In genomic region chrX:44253573-44253942, GRCh38 we compare ENCODE assay signal across 8 cellular contexts.
DNase-seq lines count a peak whose midpoint lies in the region; ATAC-seq, FAIRE-seq and TF ChIP-seq lines count a peak whose summit lies in the region.

No MANE protein-coding gene starts in this region.

- no peak for FAIRE-seq in GM12878 (lab: Jason Lieb, UNC)

- peaks cover 21% of the 10 kb centered on the region for H3K4me1 Mint-ChIP-seq in activated CD4-positive, alpha-beta T cell treated with anti-CD3 and anti-CD28 coated beads, Interleukin-2, amount 10 ng/mL, durations not matched to agents 24 days and 14 days

- POLR2A ChIA-PET in GM12878 (lab: Charles Lee): interaction anchor here (0.8 kb wide), 1 partner anchor 11 kb away, joined by 6 read pairs; no protein-coding TSS in a partner anchor

- in situ Hi-C loops in GM12878 (cut with MboI): no loop called here

- TF ChIP-seq RAD21 in GM12878 (IDR thresholded peaks at IDR 0.05; ENCODE audit: insufficient read depth, low read depth, low read length): no peak

- peaks cover 19% of the 10 kb centered on the region for H3K36me3 Mint-ChIP-seq in activated CD4-positive, alpha-beta T cell treated with anti-CD3 and anti-CD28 coated beads, Interleukin-2, amount 10 ng/mL, durations not matched to agents 24 days and 14 days (ENCODE audit: low read depth)

- ATAC-seq in HG03064 (IDR thresholded peaks at IDR 0.05; ENCODE audit: low read depth, unreplicated experiment) (peak; percentile 15), GM12878 (peak; percentile 31)

- no TSS peak for BruUV-seq in GM12878 (replicated peaks; lab: Mats Ljungman, UMichigan)

- peaks cover 11% of the 10 kb centered on the region for H3K9me3 Mint-ChIP-seq in activated CD4-positive, alpha-beta T cell treated with anti-CD3 and anti-CD28 coated beads, Interleukin-2, amount 10 ng/mL, durations not matched to agents 24 days and 14 days

- H4K20me1 ChIP-seq in GM12878 (ENCODE audit: control insufficient read depth, insufficient read depth) (no peaks in the 10 kb centered on the region), smooth muscle cell (ENCODE audit: low read depth) (no peaks in the 10 kb centered on the region)

- no peaks in the 10 kb centered on the region for H3F3A ChIP-seq in smooth muscle cell (ENCODE audit: low read depth)

- TF ChIP-seq POLR2A in GM12878 (IDR thresholded peaks at IDR 0.05; ENCODE audit: low read depth, low read length): no peak

- H3K4me1 ChIP-seq in GM12878 (ENCODE audit: control insufficient read depth, insufficient read depth, low read length) (no peaks in the 10 kb centered on the region), smooth muscle cell (ENCODE audit: low read depth) (no peaks in the 10 kb centered on the region)

- 2% methylated on average over 4 of the region's 4 CpGs for WGBS in GM12878 (ENCODE audit: insufficient coverage, insufficient replicate concordance, low lambda C conversion rate, missing lambda C conversion rate)
- WGBS in smooth muscle cell (ENCODE audit: low lambda C conversion rate): 68% methylated on average over 4 of the region's 4 CpGs

- H3K36me3 ChIP-seq in GM12878 (ENCODE audit: control insufficient read depth in 2 of 2, insufficient read depth in 2 of 2, low read length in 1 of 2) (no peaks in the 10 kb centered on the region), smooth muscle cell (ENCODE audit: low read depth) (no peaks in the 10 kb centered on the region)

- H3K27me3 ChIP-seq in GM12878 (replicated peaks in 1 of 2; ENCODE audit: control insufficient read depth in 2 of 2, insufficient read depth in 2 of 2, low read length in 1 of 2): no peaks in the 10 kb centered on the region
- H3K27me3 ChIP-seq in smooth muscle cell (ENCODE audit: low read depth): no peaks in the 10 kb centered on the region

- CTCF ChIA-PET in GM12878 (lab: Yijun Ruan, JAX): interaction anchor here (0.6 to 2.8 kb wide), 3 partner anchors 10 to 934 kb away, joined by 3 to 26 read pairs (median 8); no protein-coding TSS in a partner anchor

- TF ChIP-seq CTCF in GM12878 (IDR thresholded peaks at IDR 0.05 in 2 of 3, conservative IDR thresholded peaks at IDR 0.05 in 1 of 3; ENCODE audit: control insufficient read depth in 2 of 3, extremely low read depth in 1 of 3, insufficient read depth in 1 of 3, low read depth in 3 of 3, low read length in 3 of 3) (no peak), smooth muscle cell (IDR thresholded peaks at IDR 0.05; ENCODE audit: borderline replicate concordance, insufficient read depth, poor library complexity, severe bottlenecking) (no peak)

- peak overlapping the region; percentile 41 for H3K4me3 Mint-ChIP-seq in activated CD4-positive, alpha-beta T cell treated with anti-CD3 and anti-CD28 coated beads, Interleukin-2, amount 10 ng/mL, durations not matched to agents 24 days and 14 days

- no peak for DNase-seq in activated CD4-positive, alpha-beta T cell treated with anti-CD3 and anti-CD28 coated beads, Interleukin-2, amount 10 ng/mL, durations not matched to agents 24 days and 14 days
- no peak for DNase-seq in activated CD4-positive, alpha-beta T cell treated with anti-CD3 and anti-CD28 coated beads, Interleukin-2, amount 50 U/mL, for 4 hours
- no peak for DNase-seq in GM12878 (ENCODE audit: low read depth, low spot score)
- peak; percentile 0 for DNase-seq in smooth muscle cell (lab: John Stamatoyannopoulos, UW; ENCODE audit: unreplicated experiment)
- DNase-seq in islet precursor cell: no peak
- DNase-seq in NCI-H510A (lab: John Stamatoyannopoulos, UW): no peak
- DNase-seq in posterior vena cava (ENCODE audit: low spot score): no peak

- H2AFZ ChIP-seq in GM12878 (ENCODE audit: control insufficient read depth, low read depth, low read length) (peak overlapping the region; percentile 54), smooth muscle cell (ENCODE audit: low read depth) (peak overlapping the region; percentile 21)

- no peak overlapping the region for H3K4me3 ChIP-seq in GM12878
- no peak overlapping the region for H3K4me3 ChIP-seq in smooth muscle cell

- SMC1A ChIA-PET in GM12878 (lab: Charles Lee; ENCODE audit: uncharacterized antibody, unreplicated experiment): interaction anchor here (0.7 to 3.0 kb wide), 5 partner anchors 10 to 41 kb away, joined by 3 to 20 read pairs (median 4); no protein-coding TSS in a partner anchor

- no peak for TF ChIP-seq EP300 in GM12878 (IDR thresholded peaks at IDR 0.05; ENCODE audit: borderline replicate concordance in 1 of 2, control insufficient read depth in 1 of 2, low read depth in 2 of 2, low read length in 2 of 2)

- intact Hi-C loops in activated CD4-positive, alpha-beta T cell treated with anti-CD3 and anti-CD28 coated beads, Interleukin-2, amount 10 ng/mL, durations not matched to agents 24 days and 14 days (cut with micrococcal nuclease): no loop called here
- intact Hi-C loops in GM12878 (cut with micrococcal nuclease; ENCODE audit: unreplicated experiment) (no loop called here), posterior vena cava (cut with DNase I) (no loop called here)

- RAD21 ChIA-PET in GM12878 (lab: Charles Lee; ENCODE audit: unreplicated experiment): interaction anchor here (0.6 to 1.6 kb wide), 5 partner anchors 11 to 619 kb away, joined by 3 to 4 read pairs (median 4); partner anchors contain the start of gene KDM6A

- no peak overlapping the region for H3K27ac ChIP-seq in GM12878 (ENCODE audit: control insufficient read depth, insufficient read depth)
- no peak overlapping the region for H3K27ac ChIP-seq in smooth muscle cell (ENCODE audit: low read depth)

- peak overlapping the region; percentile 58 for H3K27ac Mint-ChIP-seq in activated CD4-positive, alpha-beta T cell treated with anti-CD3 and anti-CD28 coated beads, Interleukin-2, amount 10 ng/mL, durations not matched to agents 24 days and 14 days

- no peak overlapping the region for H3K4me2 ChIP-seq in GM12878 (ENCODE audit: control insufficient read depth, insufficient read depth)
- H3K4me2 ChIP-seq in smooth muscle cell: peak overlapping the region; percentile 40

- H3K9me3 ChIP-seq in GM12878 (replicated peaks; ENCODE audit: control insufficient read depth, insufficient read depth, low read length): no peaks in the 10 kb centered on the region
- no peaks in the 10 kb centered on the region for H3K9me3 ChIP-seq in smooth muscle cell (replicated peaks; ENCODE audit: low read depth)

- H3K79me2 ChIP-seq in GM12878 (ENCODE audit: control insufficient read depth, insufficient read depth, low read length) (no peaks in the 10 kb centered on the region), smooth muscle cell (ENCODE audit: low read depth) (no peaks in the 10 kb centered on the region)

- H3K9ac ChIP-seq in GM12878 (ENCODE audit: control insufficient read depth, insufficient read depth, low read length) (no peak overlapping the region), smooth muscle cell (ENCODE audit: low read depth) (no peak overlapping the region)

- H3K27me3 Mint-ChIP-seq in activated CD4-positive, alpha-beta T cell treated with anti-CD3 and anti-CD28 coated beads, Interleukin-2, amount 10 ng/mL, durations not matched to agents 24 days and 14 days: no peaks in the 10 kb centered on the region

TF ChIP-seq in GM12878, 131 proteins besides CTCF, POLR2A, EP300 and RAD21 (continues in another document):
- TF ChIP-seq BMI1 (IDR thresholded peaks at IDR 0.05; ENCODE audit: borderline replicate concordance) (no peak), HDGF (IDR thresholded peaks at IDR 0.05) (no peak), HDAC6 (IDR thresholded peaks at IDR 0.05; ENCODE audit: unreplicated experiment) (no peak), IRF3 (IDR thresholded peaks at IDR 0.05) (no peak), TCF3 (IDR thresholded peaks at IDR 0.05; ENCODE audit: borderline replicate concordance, insufficient read depth, low read depth, low read length) (no peak), BHLHE40 (IDR thresholded peaks at IDR 0.05; ENCODE audit: borderline replicate concordance in 1 of 2, low read depth in 2 of 2, low read length in 1 of 2) (no peak), SREBF1 (IDR thresholded peaks at IDR 0.05; ENCODE audit: low read length) (no peak), PBX3 (IDR thresholded peaks at IDR 0.05; ENCODE audit: insufficient replicate concordance, low read depth, low read length) (no peak), ZZZ3 (IDR thresholded peaks at IDR 0.05; ENCODE audit: control insufficient read depth, insufficient read length, low read depth) (no peak), CHD2 (IDR thresholded peaks at IDR 0.05; ENCODE audit: borderline replicate concordance, low read depth, low read length) (no peak), NFYA (IDR thresholded peaks at IDR 0.05; ENCODE audit: borderline replicate concordance, low read depth, low read length) (no peak), NBN (IDR thresholded peaks at IDR 0.05) (no peak)
